ENCODE assay signal across 8 cellular contexts in the genomic region with DNA sequence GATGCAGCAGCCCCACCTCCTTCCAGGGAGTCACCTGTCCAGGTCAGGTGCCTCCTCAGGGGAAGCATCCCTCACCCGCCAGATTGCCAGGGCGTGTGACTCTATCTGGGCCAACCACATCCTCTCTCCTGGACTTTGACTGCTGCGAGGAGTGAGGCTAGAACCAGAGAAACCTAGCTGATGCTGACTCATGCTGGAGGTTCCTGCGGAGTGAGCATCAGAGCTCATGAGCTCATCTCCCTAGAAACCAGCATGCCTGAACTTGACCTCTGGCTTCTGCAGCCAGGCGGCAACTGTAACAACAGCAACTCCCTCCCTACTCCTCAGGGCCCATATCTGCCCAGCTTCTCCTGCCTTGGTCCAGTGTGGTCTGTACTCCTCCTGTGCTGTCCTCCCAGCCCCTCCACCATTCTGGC. TPM values are rescaled to one million over a fixed set of nuclear protein-coding genes. Genes with fewer than 3 reads are reported as not detected.
DNase-seq lines count a peak whose midpoint lies in the region; ATAC-seq, FAIRE-seq and TF ChIP-seq lines count a peak whose summit lies in the region.

No MANE protein-coding gene starts in this region.

- H3K9me3 Mint-ChIP-seq in activated T-helper 2 cell treated with anti-CD3 and anti-CD28 coated beads, Interferon-gamma antibody, Interleukin-2, Interleukin-4, amounts not matched to agents 10 μg/mL and 5 μg/mL and 100 μg/mL, durations not matched to agents 14 hours and 24 hours and 36 hours = no peaks in the 10 kb centered on the region

- peaks cover 31% of the 10 kb centered on the region for H3K4me1 Mint-ChIP-seq in activated T-helper 2 cell treated with anti-CD3 and anti-CD28 coated beads, Interferon-gamma antibody, Interleukin-2, Interleukin-4, amounts not matched to agents 10 μg/mL and 5 μg/mL and 100 μg/mL, durations not matched to agents 14 hours and 24 hours and 36 hours (ENCODE audit: low read depth)

- ATAC-seq in GM19452 (IDR thresholded peaks at IDR 0.05; ENCODE audit: unreplicated experiment) (peak; percentile 90), HG03469 (IDR thresholded peaks at IDR 0.05; ENCODE audit: unreplicated experiment) (peak; percentile 77), left cardiac atrium (peak; percentile 74 to 94)

- H3K27me3 Mint-ChIP-seq in activated T-helper 2 cell treated with anti-CD3 and anti-CD28 coated beads, Interferon-gamma antibody, Interleukin-2, Interleukin-4, amounts not matched to agents 10 μg/mL and 5 μg/mL and 100 μg/mL, durations not matched to agents 14 hours and 24 hours and 36 hours (ENCODE audit: low read depth) = no peaks in the 10 kb centered on the region

- H3K4me3 Mint-ChIP-seq in activated T-helper 2 cell treated with anti-CD3 and anti-CD28 coated beads, Interferon-gamma antibody, Interleukin-2, Interleukin-4, amounts not matched to agents 10 μg/mL and 5 μg/mL and 100 μg/mL, durations not matched to agents 14 hours and 24 hours and 36 hours (ENCODE audit: low read depth) = peak overlapping the region; percentile 7

- intact Hi-C loops in activated T-helper 2 cell treated with anti-CD3 and anti-CD28 coated beads, Interferon-gamma antibody, Interleukin-2, Interleukin-4, amounts not matched to agents 10 μg/mL and 5 μg/mL and 100 μg/mL, durations not matched to agents 14 hours and 24 hours and 36 hours (cut with micrococcal nuclease) = loop anchor here (1.0 to 2.0 kb wide), 6 partner anchors 16 to 108 kb away; a partner anchor contains a TSS
- intact Hi-C loops in left cardiac atrium (cut with DNase I) = loop anchor here in 1 of 2 donors (10.0 kb wide), 1 partner anchor 68 kb away; no protein-coding TSS in a partner anchor

- no peak for FAIRE-seq in frontal cortex (lab: Jason Lieb, UNC)

- DNase-seq in COLO668 (lab: John Stamatoyannopoulos, UW; ENCODE audit: unreplicated experiment) (peak; percentile 81), left cardiac atrium (peak; percentile 43), frontal cortex (ENCODE audit: low spot score in 2 of 2) (no peak)
- DNase-seq in activated T-helper 2 cell treated with anti-CD3 and anti-CD28 coated beads, Interferon-gamma antibody, Interleukin-2, Interleukin-4, amounts not matched to agents 10 μg/mL and 5 μg/mL and 100 μg/mL, durations not matched to agents 14 hours and 24 hours and 36 hours (ENCODE audit: low spot score) = peak; percentile 70
- peak; percentile 51 to 56 for DNase-seq in stimulated activated CD4-positive, alpha-beta T cell treated with anti-CD3 and anti-CD28 coated beads, Interleukin-15, amount 100 ng/mL, for 48 hours (ENCODE audit: low read depth in 2 of 2)

- peak overlapping the region; percentile 77 for H3K27ac Mint-ChIP-seq in activated T-helper 2 cell treated with anti-CD3 and anti-CD28 coated beads, Interferon-gamma antibody, Interleukin-2, Interleukin-4, amounts not matched to agents 10 μg/mL and 5 μg/mL and 100 μg/mL, durations not matched to agents 14 hours and 24 hours and 36 hours

- no peaks in the 10 kb centered on the region for H3K36me3 Mint-ChIP-seq in activated T-helper 2 cell treated with anti-CD3 and anti-CD28 coated beads, Interferon-gamma antibody, Interleukin-2, Interleukin-4, amounts not matched to agents 10 μg/mL and 5 μg/mL and 100 μg/mL, durations not matched to agents 14 hours and 24 hours and 36 hours (ENCODE audit: low read depth)

TF ChIP-seq in PFSK-1, 5 proteins besides CTCF, POLR2A, EP300 and RAD21:
- peak; percentile 42 for TF ChIP-seq FOXP2 (optimal IDR thresholded peaks at IDR 0.05; ENCODE audit: borderline replicate concordance, extremely low read depth, extremely low read length, insufficient read depth)
- TF ChIP-seq SIN3A (IDR thresholded peaks at IDR 0.05; ENCODE audit: borderline replicate concordance, insufficient read depth, low read length) = no peak

RNA-seq across cellular contexts. Expression of a gene that starts 28.3 kb away (rescaled TPM):
- polyA plus RNA-seq in PFSK-1 (2012; ENCODE audit: insufficient read length, low read depth) = 3.6 TPM
- total RNA-seq in activated T-helper 2 cell treated with anti-CD3 and anti-CD28 coated beads, Interferon-gamma antibody, Interleukin-2, Interleukin-4, amounts not matched to agents 10 μg/mL and 5 μg/mL and 100 μg/mL, durations not matched to agents 14 hours and 24 hours and 36 hours = not detected in 2 replicates
- total RNA-seq in left cardiac atrium (not detected), frontal cortex (not detected)

RNA-seq across cellular contexts. Expression of a gene that starts 46.8 kb away (rescaled TPM):
- 91.4 TPM for polyA plus RNA-seq in PFSK-1 (2012; ENCODE audit: insufficient read length, low read depth)
- 128 TPM in 2 replicates for total RNA-seq in activated T-helper 2 cell treated with anti-CD3 and anti-CD28 coated beads, Interferon-gamma antibody, Interleukin-2, Interleukin-4, amounts not matched to agents 10 μg/mL and 5 μg/mL and 100 μg/mL, durations not matched to agents 14 hours and 24 hours and 36 hours
- total RNA-seq in left cardiac atrium (10 to 100 TPM; 15.1 to 38.1 TPM), frontal cortex (21.6 TPM)

Comparison
In these comparisons a context has a peak if more than half of its experiments do, and no peak if none do; other contexts are left out.
1. DNase-seq: peak in COLO668 (single experiment), activated T-helper 2 cell treated with anti-CD3 and anti-CD28 coated beads, Interferon-gamma antibody, Interleukin-2, Interleukin-4, amounts not matched to agents 10 μg/mL and 5 μg/mL and 100 μg/mL, durations not matched to agents 14 hours and 24 hours and 36 hours (single experiment), left cardiac atrium (single experiment) and stimulated activated CD4-positive, alpha-beta T cell treated with anti-CD3 and anti-CD28 coated beads, Interleukin-15, amount 100 ng/mL, for 48 hours (2 of 2); none in frontal cortex (0 of 2).
2. Peak in every context shown above with its lines, with median percentiles within 50 percentile points of each other: ATAC-seq.